In genomic region chr19:48351341-48351752, GRCh38 we compare ENCODE assay signal across 8 cellular contexts. TPM values are rescaled to one million over a fixed set of nuclear protein-coding genes. Genes with fewer than 3 reads are reported as not detected.
DNase-seq lines count a peak whose midpoint lies in the region; ATAC-seq and TF ChIP-seq lines count a peak whose summit lies in the region.

No MANE protein-coding gene starts in this region.

- H3K4me1 Mint-ChIP-seq in nephron, result peaks cover 6% of the 10 kb centered on the region

- no peak overlapping the region for H3K4me3 Mint-ChIP-seq in nephron

- TF ChIP-seq CTCF in GM20000 (IDR thresholded peaks at IDR 0.05; ENCODE audit: extremely low read depth, missing control alignments) (peak; percentile 71), nephron (IDR thresholded peaks at IDR 0.05; ENCODE audit: unreplicated experiment in 3 of 3) (peak; percentile 61 to 72 (median 64))

- H3K27ac Mint-ChIP-seq in nephron, result no peak overlapping the region

- peaks cover 4% of the 10 kb centered on the region for H3K27me3 Mint-ChIP-seq in nephron (ENCODE audit: low read depth)

- ATAC-seq in esophagus mucosa, result peak; percentile 68
- no peak for ATAC-seq in GM18511 (IDR thresholded peaks at IDR 0.05; ENCODE audit: unreplicated experiment)

- no peaks in the 10 kb centered on the region for H3K36me3 Mint-ChIP-seq in nephron (ENCODE audit: low read depth)

- peak; percentile 66 for DNase-seq in AG08396 (ENCODE audit: low spot score)
- peak; percentile 78 for DNase-seq in GM20000 (ENCODE audit: low spot score)
- peak; percentile 12 for DNase-seq in NCI-H748 treated with DMSO at 0.1 percent for 48 hours (lab: John Stamatoyannopoulos, UW)
- peak; percentile 58 for DNase-seq in activated CD8-positive, alpha-beta memory T cell treated with anti-CD3 and anti-CD28 coated beads, Interleukin-2, amount 50 U/mL, for 24 hours (ENCODE audit: extremely low read depth)
- peak; percentile 19 for DNase-seq in superior temporal gyrus (ENCODE audit: extremely low spot score)

- no peaks in the 10 kb centered on the region for H3K9me3 Mint-ChIP-seq in nephron

RNA-seq across cellular contexts. Expression of gene TMEM143, which starts 12.4 kb away (rescaled TPM):
- total RNA-seq in esophagus mucosa, result 5.5 TPM

RNA-seq across cellular contexts. Expression of gene SYNGR4, which starts 12.8 kb away (rescaled TPM):
- not detected for total RNA-seq in esophagus mucosa

RNA-seq across cellular contexts. Expression of gene EMP3, which starts 26.0 kb away (rescaled TPM):
- total RNA-seq in esophagus mucosa, result 7.6 TPM

RNA-seq across cellular contexts. Expression of gene KDELR1, which starts 40.0 kb away (rescaled TPM):
- total RNA-seq in esophagus mucosa, result 86.6 TPM

RNA-seq across cellular contexts. Expression of gene GRIN2D, which starts 42.1 kb away (rescaled TPM):
- total RNA-seq in esophagus mucosa, result 0.04 TPM

Comparison
In these comparisons a context has a peak if more than half of its experiments do, and no peak if none do; other contexts are left out.
1. DNase-seq: peak in every context shown above with its lines; median percentile 78 in GM20000; 66 in AG08396; 58 in activated CD8-positive, alpha-beta memory T cell treated with anti-CD3 and anti-CD28 coated beads, Interleukin-2, amount 50 U/mL, for 24 hours; 19 in superior temporal gyrus; 12 in NCI-H748 treated with DMSO at 0.1 percent for 48 hours.